ENCODE assay signal across 28 cellular contexts in the genomic region with DNA sequence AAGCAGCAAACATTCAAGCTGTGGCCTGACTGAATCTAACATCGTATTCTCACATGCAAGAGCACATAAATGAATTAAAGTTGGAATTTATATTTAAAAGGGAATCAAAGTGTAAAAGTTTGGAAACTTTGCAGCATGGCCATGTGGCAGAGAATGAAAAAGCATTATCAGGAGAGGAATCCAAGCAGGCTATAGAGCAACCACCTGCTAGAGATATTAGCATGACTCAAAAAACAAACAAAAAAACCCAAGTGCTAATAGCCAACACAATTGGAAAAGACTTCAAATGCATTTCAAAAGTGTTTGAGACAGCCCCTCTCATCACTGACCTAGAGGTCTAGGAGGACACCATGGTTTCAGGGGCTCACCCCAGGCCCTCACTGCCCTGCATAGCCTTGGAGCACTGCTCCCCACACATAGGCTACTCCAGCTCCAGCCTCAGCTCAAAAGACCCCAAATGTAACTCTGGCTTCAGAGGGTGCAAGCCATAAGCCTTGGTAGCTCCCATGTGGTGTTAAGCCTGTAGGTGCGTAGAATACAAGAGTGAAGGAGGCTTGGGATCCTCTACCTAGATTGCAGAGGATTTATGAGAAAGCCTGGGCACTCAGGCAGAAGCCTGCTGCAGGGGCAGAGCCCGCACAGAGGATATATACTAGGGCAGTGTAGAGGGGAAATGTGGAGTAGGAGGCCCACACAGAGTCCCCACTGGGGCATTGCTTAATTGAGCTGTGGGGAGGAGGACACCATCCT. TPM values are rescaled to one million over a fixed set of nuclear protein-coding genes. Genes with fewer than 3 reads are reported as not detected.
"Had no signal": no experiment of that assay in that cellular context is flagged by ENCODE, and none has a peak within 500 bp of the region (broad histone marks: within the 10 kb centered on the region; RNA-seq: fewer than 3 reads in every experiment).

No MANE protein-coding gene starts in this region.

- H3K27me3 Mint-ChIP-seq: activated CD4-positive, alpha-beta T cell treated with anti-CD3 and anti-CD28 coated beads, Interleukin-2, amount 10 ng/mL, durations not matched to agents 24 days and 14 days had no signal

- H3K27me3 ChIP-seq: adrenal gland, MG63, SJSA1 had no signal

- H3K4me3 Mint-ChIP-seq: activated CD4-positive, alpha-beta memory T cell treated with anti-CD3 and anti-CD28 coated beads for 36 hours; activated CD4-positive, alpha-beta T cell treated with anti-CD3 and anti-CD28 coated beads, Interleukin-2, amount 10 ng/mL, durations not matched to agents 24 days and 14 days; activated naive CD8-positive, alpha-beta T cell treated with anti-CD3 and anti-CD28 coated beads, Interleukin-2, amount 10 ng/mL, durations not matched to agents 7 days and 5 days; activated T-cell treated with anti-CD3 and anti-CD28 coated beads, Interleukin-2, amount 50 U/mL, for 72 hours; T-helper 1 cell treated with Interleukin-12 subunit alpha and Interleukin-12 subunit beta and Interleukin-4 antibody, amounts not matched to agents 30 μg/mL and 1 μg/mL, for 36 hours had no signal

- H3K27ac Mint-ChIP-seq: activated CD4-positive, alpha-beta memory T cell treated with anti-CD3 and anti-CD28 coated beads for 36 hours; activated CD4-positive, alpha-beta T cell treated with anti-CD3 and anti-CD28 coated beads, Interleukin-2, amount 10 ng/mL, durations not matched to agents 24 days and 14 days; activated naive CD8-positive, alpha-beta T cell treated with anti-CD3 and anti-CD28 coated beads, Interleukin-2, amount 10 ng/mL, durations not matched to agents 7 days and 5 days; activated T-cell treated with anti-CD3 and anti-CD28 coated beads, Interleukin-2, amount 50 U/mL, for 72 hours; activated T-helper 2 cell treated with anti-CD3 and anti-CD28 coated beads, Interferon-gamma antibody, Interleukin-2, Interleukin-4, amounts not matched to agents 10 μg/mL and 5 μg/mL and 100 μg/mL, durations not matched to agents 14 hours and 24 hours and 36 hours; T-helper 1 cell treated with Interleukin-12 subunit alpha and Interleukin-12 subunit beta and Interleukin-4 antibody, amounts not matched to agents 30 μg/mL and 1 μg/mL, for 36 hours had no signal

- H3K4me1 Mint-ChIP-seq: activated CD4-positive, alpha-beta T cell treated with anti-CD3 and anti-CD28 coated beads, Interleukin-2, amount 10 ng/mL, durations not matched to agents 24 days and 14 days; activated naive CD8-positive, alpha-beta T cell treated with anti-CD3 and anti-CD28 coated beads, Interleukin-2, amount 10 ng/mL, durations not matched to agents 7 days and 5 days had no signal

- H3K27ac ChIP-seq: adrenal gland, SJSA1 had no signal

- H3K9me3 Mint-ChIP-seq: activated T-helper 2 cell treated with anti-CD3 and anti-CD28 coated beads, Interferon-gamma antibody, Interleukin-2, Interleukin-4, amounts not matched to agents 10 μg/mL and 5 μg/mL and 100 μg/mL, durations not matched to agents 14 hours and 24 hours and 36 hours had no signal

- H3K36me3 Mint-ChIP-seq: activated CD4-positive, alpha-beta memory T cell treated with anti-CD3 and anti-CD28 coated beads for 36 hours had no signal

- DNase-seq: activated CD4-positive, alpha-beta memory T cell treated with anti-CD3 and anti-CD28 coated beads for 36 hours; activated CD4-positive, alpha-beta T cell treated with anti-CD3 and anti-CD28 coated beads, Interleukin-2, amount 10 ng/mL, durations not matched to agents 24 days and 14 days; activated CD4-positive, CD25-positive, alpha-beta regulatory T cell treated with anti-CD3 and anti-CD28 coated beads, Interleukin-2, amount 50 U/mL, for 72 hours; activated CD8-positive, alpha-beta memory T cell treated with anti-CD3 and anti-CD28 coated beads, Interleukin-2, amount 50 U/mL, for 4 hours; activated gamma-delta T cell treated with Interleukin-2 at 50 U/mL for 16 hours; activated naive CD4-positive, alpha-beta T cell treated with anti-CD3 and anti-CD28 coated beads, Interleukin-2, amount 50 U/mL, for 16 hours; activated naive CD8-positive, alpha-beta T cell treated with anti-CD3 and anti-CD28 coated beads, Interleukin-2, amount 10 ng/mL, durations not matched to agents 7 days and 5 days; activated T-cell treated with anti-CD3 and anti-CD28 coated beads, Interleukin-2, amount 50 U/mL, for 72 hours; anterior cingulate cortex; cerebellar nuclear complex; MG63; MV-4-11; NCI-H1105; NCI-H1436; NCI-H1694 treated with DMSO at 0.1 percent for 48 hours; NCI-H2029 treated with DMSO at 0.1 percent for 48 hours; NCI-H345; NCI-H510A; NCI-H526 treated with DMSO at 0.1 percent for 48 hours; NCI-H82; NK-92 treated with Interleukin-12 subunit alpha and Interleukin-12 subunit beta, amount 100 ng/mL, for 24 hours; SHP77 had no signal

- ATAC-seq: activated T-cell treated with anti-CD3 and anti-CD28 coated beads, Interleukin-2, amount 50 U/mL, for 72 hours had no signal

- H3K9me3 ChIP-seq: adrenal gland, MG63, SJSA1 had no signal

- H3K4me1 ChIP-seq: adrenal gland, SJSA1 had no signal

- H3K36me3 ChIP-seq: adrenal gland, MG63, SJSA1 had no signal

- H3K4me3 ChIP-seq: adrenal gland, MG63, SJSA1 had no signal

RNA-seq across cellular contexts. Expression of gene KRTAP5-7, which starts 1.7 kb away (rescaled TPM):
- total RNA-seq: activated CD4-positive, alpha-beta memory T cell treated with anti-CD3 and anti-CD28 coated beads for 36 hours; activated CD4-positive, alpha-beta T cell treated with anti-CD3 and anti-CD28 coated beads, Interleukin-2, amount 10 ng/mL, durations not matched to agents 24 days and 14 days; activated CD8-positive, alpha-beta memory T cell treated with anti-CD3 and anti-CD28 coated beads for 36 hours; activated naive CD8-positive, alpha-beta T cell treated with anti-CD3 and anti-CD28 coated beads, Interleukin-2, amount 10 ng/mL, durations not matched to agents 7 days and 5 days; activated T-cell treated with anti-CD3 and anti-CD28 coated beads, Interleukin-2, amount 50 U/mL, for 72 hours; cardiac septum; SJSA1 had no signal

RNA-seq across cellular contexts. Expression of gene KRTAP5-8, which starts 12.5 kb away (rescaled TPM):
- total RNA-seq: activated CD4-positive, alpha-beta memory T cell treated with anti-CD3 and anti-CD28 coated beads for 36 hours; activated CD4-positive, alpha-beta T cell treated with anti-CD3 and anti-CD28 coated beads, Interleukin-2, amount 10 ng/mL, durations not matched to agents 24 days and 14 days; activated CD8-positive, alpha-beta memory T cell treated with anti-CD3 and anti-CD28 coated beads for 36 hours; activated naive CD8-positive, alpha-beta T cell treated with anti-CD3 and anti-CD28 coated beads, Interleukin-2, amount 10 ng/mL, durations not matched to agents 7 days and 5 days; activated T-cell treated with anti-CD3 and anti-CD28 coated beads, Interleukin-2, amount 50 U/mL, for 72 hours; activated T-helper 2 cell treated with anti-CD3 and anti-CD28 coated beads, Interferon-gamma antibody, Interleukin-2, Interleukin-4, amounts not matched to agents 10 μg/mL and 5 μg/mL and 100 μg/mL, durations not matched to agents 14 hours and 24 hours and 36 hours; cardiac septum; SJSA1 had no signal
- polyA plus RNA-seq: adrenal gland had no signal

RNA-seq across cellular contexts. Expression of gene KRTAP5-9, which starts 22.9 kb away (rescaled TPM):
- total RNA-seq: activated CD4-positive, alpha-beta T cell treated with anti-CD3 and anti-CD28 coated beads, Interleukin-2, amount 10 ng/mL, durations not matched to agents 24 days and 14 days; activated CD8-positive, alpha-beta memory T cell treated with anti-CD3 and anti-CD28 coated beads for 36 hours; activated naive CD8-positive, alpha-beta T cell treated with anti-CD3 and anti-CD28 coated beads, Interleukin-2, amount 10 ng/mL, durations not matched to agents 7 days and 5 days; activated T-helper 2 cell treated with anti-CD3 and anti-CD28 coated beads, Interferon-gamma antibody, Interleukin-2, Interleukin-4, amounts not matched to agents 10 μg/mL and 5 μg/mL and 100 μg/mL, durations not matched to agents 14 hours and 24 hours and 36 hours; cardiac septum; SJSA1 had no signal

RNA-seq across cellular contexts. Expression of gene KRTAP5-10, which starts 40.0 kb away (rescaled TPM):
- total RNA-seq: activated CD4-positive, alpha-beta memory T cell treated with anti-CD3 and anti-CD28 coated beads for 36 hours; activated CD4-positive, alpha-beta T cell treated with anti-CD3 and anti-CD28 coated beads, Interleukin-2, amount 10 ng/mL, durations not matched to agents 24 days and 14 days; activated CD8-positive, alpha-beta memory T cell treated with anti-CD3 and anti-CD28 coated beads for 36 hours; activated naive CD8-positive, alpha-beta T cell treated with anti-CD3 and anti-CD28 coated beads, Interleukin-2, amount 10 ng/mL, durations not matched to agents 7 days and 5 days; activated T-cell treated with anti-CD3 and anti-CD28 coated beads, Interleukin-2, amount 50 U/mL, for 72 hours; activated T-helper 2 cell treated with anti-CD3 and anti-CD28 coated beads, Interferon-gamma antibody, Interleukin-2, Interleukin-4, amounts not matched to agents 10 μg/mL and 5 μg/mL and 100 μg/mL, durations not matched to agents 14 hours and 24 hours and 36 hours; adrenal gland; cardiac septum; SJSA1 had no signal

RNA-seq across cellular contexts. Expression of gene KRTAP5-11, which starts 57.3 kb away (rescaled TPM):
- total RNA-seq: activated CD4-positive, alpha-beta memory T cell treated with anti-CD3 and anti-CD28 coated beads for 36 hours; activated CD4-positive, alpha-beta T cell treated with anti-CD3 and anti-CD28 coated beads, Interleukin-2, amount 10 ng/mL, durations not matched to agents 24 days and 14 days; activated CD8-positive, alpha-beta memory T cell treated with anti-CD3 and anti-CD28 coated beads for 36 hours; activated naive CD8-positive, alpha-beta T cell treated with anti-CD3 and anti-CD28 coated beads, Interleukin-2, amount 10 ng/mL, durations not matched to agents 7 days and 5 days; activated T-cell treated with anti-CD3 and anti-CD28 coated beads, Interleukin-2, amount 50 U/mL, for 72 hours; activated T-helper 2 cell treated with anti-CD3 and anti-CD28 coated beads, Interferon-gamma antibody, Interleukin-2, Interleukin-4, amounts not matched to agents 10 μg/mL and 5 μg/mL and 100 μg/mL, durations not matched to agents 14 hours and 24 hours and 36 hours; adrenal gland; cardiac septum; SJSA1 had no signal
- polyA plus RNA-seq: adrenal gland had no signal
